Comparison of ENCODE assay signal across 10 cellular contexts in genomic region chr13:110298566-110299321, GRCh38. TPM values are rescaled to one million over a fixed set of nuclear protein-coding genes. Genes with fewer than 3 reads are reported as not detected.
DNase-seq lines count a peak whose midpoint lies in the region; ATAC-seq and TF ChIP-seq lines count a peak whose summit lies in the region.
"Had no signal": no experiment of that assay in that cellular context is flagged by ENCODE, and none has a peak within 500 bp of the region (broad histone marks: within the 10 kb centered on the region; RNA-seq: fewer than 3 reads in every experiment).

No MANE protein-coding gene starts in this region.

- peak; percentile 73 for DNase-seq in H7
- DNase-seq in activated CD8-positive, alpha-beta memory T cell treated with anti-CD3 and anti-CD28 coated beads, Interleukin-2, amount 10 ng/mL, durations not matched to agents 7 days and 5 days, result peak; percentile 42
- no peak for DNase-seq in left ventricle myocardium inferior
- no peak for DNase-seq in smooth muscle cell (lab: John Stamatoyannopoulos, UW; ENCODE audit: unreplicated experiment)
- DNase-seq in DMS53 (lab: John Stamatoyannopoulos, UW), result no peak
- no peak for DNase-seq in osteoblast (ENCODE audit: insufficient read length, low spot score, missing footprints)
- no peak for DNase-seq in inferior parietal cortex (ENCODE audit: extremely low spot score)
- DNase-seq in SKM-1 treated with dmso at 0.1 percent for 144 hours (lab: John Stamatoyannopoulos, UW; ENCODE audit: unreplicated experiment), result no peak
- DNase-seq: NCI-H1694 had no signal

- H3F3A ChIP-seq in smooth muscle cell (ENCODE audit: low read depth), result peaks cover 57% of the 10 kb centered on the region

- H4K20me1 ChIP-seq in smooth muscle cell (ENCODE audit: low read depth), result peaks cover 100% of the 10 kb centered on the region
- H4K20me1 ChIP-seq in osteoblast (ENCODE audit: insufficient read depth, low read length), result peaks cover 76% of the 10 kb centered on the region

- H3K27me3 ChIP-seq in H7 (ENCODE audit: control insufficient read depth, insufficient read depth, low read length) (no peaks in the 10 kb centered on the region), left ventricle myocardium inferior (ENCODE audit: low read depth) (no peaks in the 10 kb centered on the region), smooth muscle cell (ENCODE audit: low read depth) (no peaks in the 10 kb centered on the region), osteoblast (ENCODE audit: insufficient read depth, low read length) (no peaks in the 10 kb centered on the region)

- peaks cover 4% of the 10 kb centered on the region for H3K4me1 Mint-ChIP-seq in activated CD8-positive, alpha-beta memory T cell treated with anti-CD3 and anti-CD28 coated beads, Interleukin-2, amount 10 ng/mL, durations not matched to agents 7 days and 5 days

- H3K27ac ChIP-seq in left ventricle myocardium inferior (replicated peaks), result peak overlapping the region; percentile 97
- peak overlapping the region; percentile 94 for H3K27ac ChIP-seq in smooth muscle cell (ENCODE audit: low read depth)
- H3K27ac ChIP-seq in osteoblast (ENCODE audit: low read depth, low read length), result no peak overlapping the region

- H3K79me2 ChIP-seq in smooth muscle cell (ENCODE audit: low read depth) (peaks cover 98% of the 10 kb centered on the region), osteoblast (ENCODE audit: insufficient read depth, low read length) (peaks cover 87% of the 10 kb centered on the region)

- H3K27ac Mint-ChIP-seq in activated CD8-positive, alpha-beta memory T cell treated with anti-CD3 and anti-CD28 coated beads, Interleukin-2, amount 10 ng/mL, durations not matched to agents 7 days and 5 days, result no peak overlapping the region

- CTCF ChIA-PET in activated CD8-positive, alpha-beta memory T cell treated with anti-CD3 and anti-CD28 coated beads, Interleukin-2, amount 10 ng/mL, durations not matched to agents 7 days and 5 days (lab: Charles Lee), result no interaction called here

- H3K4me1 ChIP-seq in left ventricle myocardium inferior, result peaks cover 100% of the 10 kb centered on the region
- peaks cover 60% of the 10 kb centered on the region for H3K4me1 ChIP-seq in smooth muscle cell (ENCODE audit: low read depth)
- H3K4me1 ChIP-seq in osteoblast (ENCODE audit: insufficient read depth, low read length), result peaks cover 31% of the 10 kb centered on the region

- H3K9me3 ChIP-seq in left ventricle myocardium inferior (replicated peaks) (no peaks in the 10 kb centered on the region), smooth muscle cell (replicated peaks; ENCODE audit: low read depth) (no peaks in the 10 kb centered on the region), osteoblast (ENCODE audit: low read depth, low read length) (no peaks in the 10 kb centered on the region)

- no peaks in the 10 kb centered on the region for H3K9me3 Mint-ChIP-seq in activated CD8-positive, alpha-beta memory T cell treated with anti-CD3 and anti-CD28 coated beads, Interleukin-2, amount 10 ng/mL, durations not matched to agents 7 days and 5 days (ENCODE audit: low read depth)
- H3K9me3 Mint-ChIP-seq: neural crest cell had no signal

- H3K4me3 Mint-ChIP-seq in activated CD8-positive, alpha-beta memory T cell treated with anti-CD3 and anti-CD28 coated beads, Interleukin-2, amount 10 ng/mL, durations not matched to agents 7 days and 5 days, result peak overlapping the region; percentile 18
- H3K4me3 Mint-ChIP-seq: neural crest cell had no signal

- H3K36me3 Mint-ChIP-seq in activated CD8-positive, alpha-beta memory T cell treated with anti-CD3 and anti-CD28 coated beads, Interleukin-2, amount 10 ng/mL, durations not matched to agents 7 days and 5 days, result no peaks in the 10 kb centered on the region

- TF ChIP-seq CTCF in left ventricle myocardium inferior (IDR thresholded peaks at IDR 0.05; ENCODE audit: borderline replicate concordance) (no peak), smooth muscle cell (IDR thresholded peaks at IDR 0.05; ENCODE audit: borderline replicate concordance, insufficient read depth, poor library complexity, severe bottlenecking) (no peak), osteoblast (IDR thresholded peaks at IDR 0.05; ENCODE audit: extremely low read depth, low read depth, low read length) (no peak)

- H3K4me2 ChIP-seq in smooth muscle cell (peak overlapping the region; percentile 97), osteoblast (ENCODE audit: insufficient read depth, low read length) (no peak overlapping the region)

- no peaks in the 10 kb centered on the region for H3K36me3 ChIP-seq in H7 (replicated peaks; ENCODE audit: control insufficient read depth, insufficient read depth, low read length)
- no peaks in the 10 kb centered on the region for H3K36me3 ChIP-seq in left ventricle myocardium inferior
- peaks cover 4% of the 10 kb centered on the region for H3K36me3 ChIP-seq in smooth muscle cell (ENCODE audit: low read depth)
- peaks cover 36% of the 10 kb centered on the region for H3K36me3 ChIP-seq in osteoblast (ENCODE audit: insufficient read depth, low read length)

- WGBS in smooth muscle cell (ENCODE audit: low lambda C conversion rate), result 34% methylated on average over 34 of the region's 34 CpGs

- H2AFZ ChIP-seq in smooth muscle cell (ENCODE audit: low read depth), result no peak overlapping the region
- no peak overlapping the region for H2AFZ ChIP-seq in osteoblast (ENCODE audit: low read length)

- intact Hi-C loops in left ventricle myocardium inferior (cut with micrococcal nuclease), result no loop called here

- peak; percentile 20 for ATAC-seq in activated CD8-positive, alpha-beta memory T cell treated with anti-CD3 and anti-CD28 coated beads, Interleukin-2, amount 10 ng/mL, durations not matched to agents 7 days and 5 days

- H3K9ac ChIP-seq in smooth muscle cell (ENCODE audit: low read depth), result peak overlapping the region; percentile 44

- peaks cover 67% of the 10 kb centered on the region for H3K27me3 Mint-ChIP-seq in activated CD8-positive, alpha-beta memory T cell treated with anti-CD3 and anti-CD28 coated beads, Interleukin-2, amount 10 ng/mL, durations not matched to agents 7 days and 5 days

- no peak overlapping the region for H3K4me3 ChIP-seq in H7 (ENCODE audit: insufficient read depth, low read depth, low read length)
- H3K4me3 ChIP-seq in left ventricle myocardium inferior, result peak overlapping the region; percentile 53
- H3K4me3 ChIP-seq in smooth muscle cell, result no peak overlapping the region
- H3K4me3 ChIP-seq in osteoblast (ENCODE audit: insufficient read depth, low read length), result no peak overlapping the region

RNA-seq across cellular contexts. Expression of gene COL4A1, which starts 8.2 kb away (rescaled TPM):
- total RNA-seq in H7 (2014; rRNA removed; shearing (Covaris generic)), result 131 and 135 TPM in 2 replicates
- not detected for total RNA-seq in activated CD8-positive, alpha-beta memory T cell treated with anti-CD3 and anti-CD28 coated beads, Interleukin-2, amount 10 ng/mL, durations not matched to agents 7 days and 5 days
- total RNA-seq in left ventricle myocardium inferior (120 TPM), smooth muscle cell (4,372 and 5,353 TPM in 2 replicates), osteoblast (412 and 433 TPM in 2 replicates)
- polyA plus RNA-seq in smooth muscle cell, result 1,844 and 2,409 TPM in 2 replicates

RNA-seq across cellular contexts. Expression of gene COL4A2, which starts 8.3 kb away (rescaled TPM):
- total RNA-seq in H7 (2014; rRNA removed; shearing (Covaris generic)), result 166 and 168 TPM in 2 replicates
- not detected for total RNA-seq in activated CD8-positive, alpha-beta memory T cell treated with anti-CD3 and anti-CD28 coated beads, Interleukin-2, amount 10 ng/mL, durations not matched to agents 7 days and 5 days
- total RNA-seq in left ventricle myocardium inferior (117 TPM), smooth muscle cell (1,456 and 1,535 TPM in 2 replicates), osteoblast (267 and 291 TPM in 2 replicates)
- 2,012 and 2,786 TPM in 2 replicates for polyA plus RNA-seq in smooth muscle cell

Comparison
In these comparisons a context has a peak if more than half of its experiments do, and no peak if none do; other contexts are left out.
1. DNase-seq: peak in H7 (single experiment) and activated CD8-positive, alpha-beta memory T cell treated with anti-CD3 and anti-CD28 coated beads, Interleukin-2, amount 10 ng/mL, durations not matched to agents 7 days and 5 days (single experiment); none in left ventricle myocardium inferior (single experiment), smooth muscle cell (single experiment), DMS53 (single experiment), osteoblast (single experiment), inferior parietal cortex (single experiment) and SKM-1 treated with dmso at 0.1 percent for 144 hours (single experiment).
2. RNA of gene COL4A1, which starts 8.2 kb away (total RNA-seq): 4,372 to 5,353 TPM in smooth muscle cell, 412 to 433 TPM in osteoblast, 131 to 135 TPM in H7 and 120 TPM in left ventricle myocardium inferior (single experiment); not detected in activated CD8-positive, alpha-beta memory T cell treated with anti-CD3 and anti-CD28 coated beads, Interleukin-2, amount 10 ng/mL, durations not matched to agents 7 days and 5 days; every median in the first group is over 100 times any median in the second.
3. RNA of gene COL4A2, which starts 8.3 kb away (total RNA-seq): 1,456 to 1,535 TPM in smooth muscle cell, 267 to 291 TPM in osteoblast, 166 to 168 TPM in H7 and 117 TPM in left ventricle myocardium inferior (single experiment); not detected in activated CD8-positive, alpha-beta memory T cell treated with anti-CD3 and anti-CD28 coated beads, Interleukin-2, amount 10 ng/mL, durations not matched to agents 7 days and 5 days; every median in the first group is over 100 times any median in the second.